ENCODE assay signal across 8 cellular contexts in genomic region chr4:42656986-42657792, GRCh38. TPM values are rescaled to one million over a fixed set of nuclear protein-coding genes. Genes with fewer than 3 reads are reported as not detected.
DNase-seq lines count a peak whose midpoint lies in the region; ATAC-seq and TF ChIP-seq lines count a peak whose summit lies in the region.

Gene ATP8A1 (minus strand): TSS chr4:42657105. CDS start chr4:42656873, 232 bp downstream.

- ATAC-seq in GM18907 (IDR thresholded peaks at IDR 0.05; ENCODE audit: unreplicated experiment) (peak; percentile 80), HG03139 (IDR thresholded peaks at IDR 0.05; ENCODE audit: unreplicated experiment) (peak; percentile 65)

- H3K27me3 ChIP-seq in breast epithelium, result no peaks in the 10 kb centered on the region
- peaks cover 15% of the 10 kb centered on the region for H3K27me3 ChIP-seq in iPS-20b (ENCODE audit: insufficient read depth, low read length)
- no peaks in the 10 kb centered on the region for H3K27me3 ChIP-seq in skeletal muscle tissue (ENCODE audit: control insufficient read depth in 3 of 3, insufficient read depth in 3 of 3, low read length in 3 of 3)

- H3K9ac ChIP-seq in iPS-20b (ENCODE audit: low read depth, low read length), result peak within 1 kb of the TSS; percentile 92
- H3K9ac ChIP-seq in skeletal muscle tissue (ENCODE audit: low read depth in 1 of 3, low read length in 3 of 3), result peak within 1 kb of the TSS; percentile 86 to 90 (median 89)

- DNase-seq in AG04449 (ENCODE audit: low read depth, low spot score), result no peak
- DNase-seq in NCI-H2196 treated with DMSO at 0.1 percent for 48 hours (lab: John Stamatoyannopoulos, UW; ENCODE audit: unreplicated experiment), result peak; percentile 68
- DNase-seq in breast epithelium (ENCODE audit: low spot score in 2 of 2), result peak; percentile 85 to 86

- H3K4me1 ChIP-seq in breast epithelium (peaks cover 0 to 9% of the 10 kb centered on the region in 2 donors), iPS-20b (ENCODE audit: insufficient read depth, low read length) (peaks cover 13% of the 10 kb centered on the region), skeletal muscle tissue (ENCODE audit: control insufficient read depth in 3 of 3, insufficient read depth in 3 of 3, low read length in 3 of 3) (peaks cover 33 to 39% (median 38%) of the 10 kb centered on the region in 3 donors)

- H3K36me3 ChIP-seq in breast epithelium, result no peaks in the 10 kb centered on the region
- H3K36me3 ChIP-seq in iPS-20b (ENCODE audit: insufficient read depth, low read depth, low read length), result no peaks in the 10 kb centered on the region
- H3K36me3 ChIP-seq in skeletal muscle tissue (ENCODE audit: control insufficient read depth in 3 of 3, insufficient read depth in 3 of 3, low read length in 3 of 3), result no peaks in the 10 kb centered on the region

- H3K9me3 ChIP-seq in breast epithelium (no peaks in the 10 kb centered on the region), iPS-20b (ENCODE audit: insufficient read depth, low read depth, low read length) (no peaks in the 10 kb centered on the region), skeletal muscle tissue (ENCODE audit: control insufficient read depth in 3 of 3, low read length in 3 of 3) (no peaks in the 10 kb centered on the region)

- POLR2A ChIA-PET in AG04449 (lab: Yijun Ruan, JAX), result interaction anchor here (1.0 kb wide), 1 partner anchor 10 kb away, joined by 3 read pairs; no protein-coding TSS in a partner anchor

- no peak for TF ChIP-seq POLR2A in breast epithelium (IDR thresholded peaks at IDR 0.05)

- intact Hi-C loops in breast epithelium (cut with DNase I; ENCODE audit: low total_unique reads), result no loop called here

- peak within 1 kb of the TSS; percentile 98 for H3K27ac ChIP-seq in VCaP
- H3K27ac ChIP-seq in breast epithelium, result peak within 1 kb of the TSS; percentile 77 to 91
- H3K27ac ChIP-seq in iPS-20b (ENCODE audit: low read length), result peak within 1 kb of the TSS; percentile 69
- peak within 1 kb of the TSS; percentile 87 for H3K27ac ChIP-seq in skeletal muscle tissue (ENCODE audit: low read depth, low read length)

- H3K4me3 ChIP-seq in AG04449 (ENCODE audit: low read depth, low read length), result peak within 1 kb of the TSS; percentile 80
- H3K4me3 ChIP-seq in breast epithelium, result peak within 1 kb of the TSS; percentile 63 to 92 (median 73)
- H3K4me3 ChIP-seq in iPS-20b (ENCODE audit: low read length), result peak within 1 kb of the TSS; percentile 88
- H3K4me3 ChIP-seq in skeletal muscle tissue (ENCODE audit: low read length in 3 of 3), result peak within 1 kb of the TSS; percentile 81 to 86 (median 85)

- TF ChIP-seq CTCF in AG04449 (IDR thresholded peaks at IDR 0.05; ENCODE audit: insufficient read depth, low read length, missing control alignments) (peak; percentile 3), VCaP (conservative IDR thresholded peaks at IDR 0.05) (no peak), breast epithelium (IDR thresholded peaks at IDR 0.05) (peak in 1 of 3 donors; percentile 17)

- CTCF ChIA-PET in AG04449 (lab: Yijun Ruan, JAX), result no interaction called here

RNA-seq across cellular contexts. Expression of gene ATP8A1, which starts in this region (rescaled TPM):
- total RNA-seq in breast epithelium (10 to 100 TPM; 12.2 to 17.0 (median 14.8) TPM), skeletal muscle tissue (39.7 TPM)
